In the genomic region with DNA sequence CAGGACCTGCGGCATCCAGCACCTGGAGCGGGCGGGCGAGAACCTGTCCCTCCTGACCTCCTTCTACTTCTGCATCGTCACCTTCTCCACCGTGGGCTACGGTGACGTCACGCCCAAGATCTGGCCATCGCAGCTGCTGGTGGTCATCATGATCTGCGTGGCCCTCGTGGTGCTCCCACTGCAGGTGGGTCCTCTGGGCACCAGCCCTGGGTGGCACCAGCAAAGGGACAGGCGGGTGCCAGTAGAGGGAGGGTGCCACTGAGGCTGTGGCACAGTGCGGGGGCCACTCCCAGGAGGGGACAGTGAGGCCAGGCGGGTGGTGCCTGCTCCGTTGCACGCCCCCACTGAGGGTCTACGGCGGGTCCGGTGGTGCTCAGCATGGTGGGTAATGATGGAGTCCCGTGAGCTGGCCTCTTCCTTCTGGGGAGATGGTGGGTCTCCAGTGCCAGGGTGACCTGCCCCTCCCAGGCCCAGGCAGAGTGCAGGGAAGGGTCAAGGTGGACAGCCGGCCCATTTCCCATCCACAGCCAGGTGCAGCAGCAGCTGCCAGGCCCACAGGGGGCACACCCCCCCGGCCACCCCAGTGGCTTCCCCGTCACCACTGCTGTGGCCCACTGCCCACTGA, we compare ENCODE assay signal across 1 cellular context.
A peak's percentile ranks its signal among the peaks of the same experiment; 100 is the strongest.
TF ChIP-seq lines count a peak whose summit lies in the region.

No MANE protein-coding gene starts in this region.

TF ChIP-seq in K562, 482 proteins besides CTCF, POLR2A, EP300 and RAD21:
- TF ChIP-seq ZFP1 (CRISPR knock-in tag; IDR thresholded peaks at IDR 0.05) (no peak), CREB1 (IDR thresholded peaks at IDR 0.05) (no peak), CREB1 (CRISPR knock-in tag; IDR thresholded peaks at IDR 0.05) (peak; percentile 55; the same call in 1 of the 2 replicates), ZBTB8A (IDR thresholded peaks at IDR 0.05; ENCODE audit: partially characterized antibody) (no peak), PHF21A (IDR thresholded peaks at IDR 0.05; ENCODE audit: borderline replicate concordance, low read depth) (no peak), KDM1A (IDR thresholded peaks at IDR 0.05) (no peak), ATF1 (CRISPR knock-in tag; IDR thresholded peaks at IDR 0.05) (no peak), ATF1 (tag; IDR thresholded peaks at IDR 0.05) (peak; percentile 84), ZNF263 (CRISPR knock-in tag; IDR thresholded peaks at IDR 0.05; ENCODE audit: borderline replicate concordance) (peak; percentile 52; the same call in 1 of the 2 replicates), OTX1 (CRISPR knock-in tag; IDR thresholded peaks at IDR 0.05) (no peak), TAF15 (IDR thresholded peaks at IDR 0.05; ENCODE audit: low read depth, low read length) (no peak), MEF2D (tag; conservative IDR thresholded peaks at IDR 0.05; ENCODE audit: low read depth) (no peak), YBX1 (IDR thresholded peaks at IDR 0.05) (no peak), NFIC (IDR thresholded peaks at IDR 0.05) (no peak), ASH1L (IDR thresholded peaks at IDR 0.05; ENCODE audit: borderline replicate concordance, low read depth, partially characterized antibody) (no peak), ATF7 (IDR thresholded peaks at IDR 0.05) (peak; percentile 13; the same call in 1 of the 2 replicates), ZNF76 (CRISPR knock-in tag; IDR thresholded peaks at IDR 0.05; ENCODE audit: borderline replicate concordance) (no peak), ZBTB7A (IDR thresholded peaks at IDR 0.05; ENCODE audit: borderline replicate concordance, control insufficient read depth, low read depth, low read length) (no peak), ZNF140 (CRISPR knock-in tag; IDR thresholded peaks at IDR 0.05) (no peak), CREM (IDR thresholded peaks at IDR 0.05; ENCODE audit: low read depth) (peak; percentile 55), ARID1B (IDR thresholded peaks at IDR 0.05) (no peak), TBL1XR1 (IDR thresholded peaks at IDR 0.05; ENCODE audit: low read length in 2 of 2) (no peak), ZNF77 (CRISPR knock-in tag; IDR thresholded peaks at IDR 0.05) (no peak), GABPA (tag; conservative IDR thresholded peaks at IDR 0.05; ENCODE audit: low read depth) (no peak), MTA1 (IDR thresholded peaks at IDR 0.05; ENCODE audit: borderline replicate concordance) (no peak)
- TF ChIP-seq, protein P1, sequence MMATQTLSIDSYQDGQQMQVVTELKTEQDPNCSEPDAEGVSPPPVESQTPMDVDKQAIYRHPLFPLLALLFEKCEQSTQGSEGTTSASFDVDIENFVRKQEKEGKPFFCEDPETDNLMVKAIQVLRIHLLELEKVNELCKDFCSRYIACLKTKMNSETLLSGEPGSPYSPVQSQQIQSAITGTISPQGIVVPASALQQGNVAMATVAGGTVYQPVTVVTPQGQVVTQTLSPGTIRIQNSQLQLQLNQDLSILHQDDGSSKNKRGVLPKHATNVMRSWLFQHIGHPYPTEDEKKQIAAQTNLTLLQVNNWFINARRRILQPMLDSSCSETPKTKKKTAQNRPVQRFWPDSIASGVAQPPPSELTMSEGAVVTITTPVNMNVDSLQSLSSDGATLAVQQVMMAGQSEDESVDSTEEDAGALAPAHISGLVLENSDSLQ (IDR thresholded peaks at IDR 0.05): no peak
- TF ChIP-seq, protein P2, sequence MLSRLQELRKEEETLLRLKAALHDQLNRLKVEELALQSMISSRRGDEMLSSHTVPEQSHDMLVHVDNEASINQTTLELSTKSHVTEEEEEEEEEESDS (CRISPR knock-in tag; IDR thresholded peaks at IDR 0.05): no peak
- TF ChIP-seq, protein P3, sequence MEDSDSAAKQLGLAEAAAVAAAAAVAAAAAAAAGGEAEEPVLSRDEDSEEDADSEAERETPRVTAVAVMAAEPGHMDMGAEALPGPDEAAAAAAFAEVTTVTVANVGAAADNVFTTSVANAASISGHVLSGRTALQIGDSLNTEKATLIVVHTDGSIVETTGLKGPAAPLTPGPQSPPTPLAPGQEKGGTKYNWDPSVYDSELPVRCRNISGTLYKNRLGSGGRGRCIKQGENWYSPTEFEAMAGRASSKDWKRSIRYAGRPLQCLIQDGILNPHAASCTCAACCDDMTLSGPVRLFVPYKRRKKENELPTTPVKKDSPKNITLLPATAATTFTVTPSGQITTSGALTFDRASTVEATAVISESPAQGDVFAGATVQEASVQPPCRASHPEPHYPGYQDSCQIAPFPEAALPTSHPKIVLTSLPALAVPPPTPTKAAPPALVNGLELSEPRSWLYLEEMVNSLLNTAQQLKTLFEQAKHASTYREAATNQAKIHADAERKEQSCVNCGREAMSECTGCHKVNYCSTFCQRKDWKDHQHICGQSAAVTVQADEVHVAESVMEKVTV (CRISPR knock-in tag; IDR thresholded peaks at IDR 0.05): no peak
- TF ChIP-seq, protein P4, sequence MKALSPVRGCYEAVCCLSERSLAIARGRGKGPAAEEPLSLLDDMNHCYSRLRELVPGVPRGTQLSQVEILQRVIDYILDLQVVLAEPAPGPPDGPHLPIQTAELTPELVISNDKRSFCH (CRISPR knock-in tag; IDR thresholded peaks at IDR 0.05): no peak
- TF ChIP-seq, protein P4 (tag; IDR thresholded peaks at IDR 0.05): no peak
- TF ChIP-seq, protein P5, sequence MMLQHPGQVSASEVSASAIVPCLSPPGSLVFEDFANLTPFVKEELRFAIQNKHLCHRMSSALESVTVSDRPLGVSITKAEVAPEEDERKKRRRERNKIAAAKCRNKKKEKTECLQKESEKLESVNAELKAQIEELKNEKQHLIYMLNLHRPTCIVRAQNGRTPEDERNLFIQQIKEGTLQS (IDR thresholded peaks at IDR 0.05): peak; percentile 58; the same call in 1 of the 2 replicates
- TF ChIP-seq, protein P5 (CRISPR knock-in tag; conservative IDR thresholded peaks at IDR 0.05): no peak
